ENCODE assay signal across 1 cellular context in the genomic region with DNA sequence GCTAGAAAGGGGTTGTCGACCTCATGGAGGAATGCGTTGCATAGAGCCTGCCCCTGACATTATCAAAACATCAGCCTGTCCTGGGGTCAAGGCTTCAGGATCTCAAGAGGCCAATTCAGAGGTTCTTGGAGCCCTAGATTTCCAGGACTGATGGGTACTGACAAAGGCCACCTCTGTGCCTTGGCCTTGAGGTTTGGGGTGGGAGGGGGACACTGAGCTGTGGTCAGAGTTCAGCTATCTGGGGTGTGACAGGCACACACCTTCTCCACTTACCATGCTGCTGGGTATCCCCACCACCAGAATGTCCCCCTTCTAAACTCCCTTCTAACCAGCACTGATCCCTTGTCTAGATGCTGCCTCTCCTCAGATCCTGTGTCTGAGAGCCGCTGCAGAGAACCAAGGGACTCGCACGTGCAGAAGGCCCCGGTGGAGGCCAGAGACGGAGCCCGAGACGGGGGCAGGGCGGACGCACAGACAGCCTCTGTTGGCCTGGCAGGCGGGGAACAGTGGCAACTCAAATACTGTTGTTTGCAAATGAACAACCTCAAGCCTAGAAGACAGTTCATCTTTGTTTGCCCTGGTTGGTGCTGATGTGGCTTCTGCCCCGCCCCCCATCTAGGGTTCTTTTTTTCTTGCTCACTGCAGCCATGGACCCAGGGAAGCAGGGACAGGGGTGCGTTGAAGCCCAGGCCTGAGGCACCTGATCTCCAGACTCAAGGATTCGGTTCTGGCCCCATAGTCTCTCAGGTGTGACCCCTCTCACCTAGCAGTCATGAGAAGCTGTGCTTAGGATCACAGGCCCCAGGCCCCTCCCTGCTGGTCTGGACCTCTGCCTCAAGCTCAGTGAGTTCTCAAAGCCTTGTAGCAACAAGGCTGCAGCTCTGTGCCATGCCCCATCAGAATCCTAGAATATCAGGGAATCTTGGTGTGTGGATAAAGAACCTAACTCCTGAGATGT.
TF ChIP-seq lines count a peak whose summit lies in the region.

No MANE protein-coding gene starts in this region.

TF ChIP-seq in K562, 482 proteins besides CTCF, POLR2A, EP300 and RAD21 (continued from another document):
- TF ChIP-seq FOXJ2 (tag; IDR thresholded peaks at IDR 0.05) (no peak), GTF2E2 (tag; IDR thresholded peaks at IDR 0.05) (no peak), ZNF232 (CRISPR knock-in tag; IDR thresholded peaks at IDR 0.05) (no peak), TAL1 (IDR thresholded peaks at IDR 0.05) (peak; percentile 51; the same call in 1 of the 2 replicates), ZBTB43 (CRISPR knock-in tag; IDR thresholded peaks at IDR 0.05) (no peak), ZSCAN29 (IDR thresholded peaks at IDR 0.05) (no peak), SREBF2 (CRISPR knock-in tag; IDR thresholded peaks at IDR 0.05) (no peak), MYBL2 (IDR thresholded peaks at IDR 0.05; ENCODE audit: low read depth) (no peak), MYBL2 (CRISPR knock-in tag; IDR thresholded peaks at IDR 0.05; ENCODE audit: borderline replicate concordance) (no peak), ZBED1 (IDR thresholded peaks at IDR 0.05) (no peak), SIRT6 (IDR thresholded peaks at IDR 0.05; ENCODE audit: low read depth, low read length) (no peak), MEF2A (IDR thresholded peaks at IDR 0.05; ENCODE audit: control insufficient read depth, low read depth, low read length) (no peak), ZNF444 (CRISPR knock-in tag; IDR thresholded peaks at IDR 0.05) (no peak), POLR2AphosphoS5 (IDR thresholded peaks at IDR 0.05; ENCODE audit: control insufficient read depth, insufficient read depth, low read depth, low read length) (peak; percentile 49; the same call in 1 of the 2 replicates), ZNF146 (CRISPR knock-in tag; IDR thresholded peaks at IDR 0.05; ENCODE audit: unreplicated experiment) (no peak), BMI1 (IDR thresholded peaks at IDR 0.05; ENCODE audit: low read length) (no peak), CHD2 (IDR thresholded peaks at IDR 0.05; ENCODE audit: low read depth, low read length) (no peak), FOXA1 (IDR thresholded peaks at IDR 0.05; ENCODE audit: borderline replicate concordance) (no peak), SP1 (CRISPR knock-in tag; IDR thresholded peaks at IDR 0.05) (no peak), NFIC (IDR thresholded peaks at IDR 0.05) (0 out of 2 replicates have a peak, but pooled peaks have one; percentile 25), PPARD (CRISPR knock-in tag; IDR thresholded peaks at IDR 0.05) (no peak), GATAD2A (IDR thresholded peaks at IDR 0.05) (0 out of 2 replicates have a peak, but pooled peaks have one; percentile 10), GATA2 (CRISPR knock-in tag; IDR thresholded peaks at IDR 0.05) (0 out of 2 replicates have a peak, but pooled peaks have one; percentile 59), DACH1 (IDR thresholded peaks at IDR 0.05; ENCODE audit: partially characterized antibody) (peak; percentile 11), GABPA (tag; conservative IDR thresholded peaks at IDR 0.05; ENCODE audit: low read depth) (no peak), ARID1B (IDR thresholded peaks at IDR 0.05) (peak; percentile 45; the same call in 1 of the 2 replicates), NFYB (IDR thresholded peaks at IDR 0.05; ENCODE audit: extremely low read depth, insufficient read length) (no peak), TCF7 (IDR thresholded peaks at IDR 0.05; ENCODE audit: borderline replicate concordance) (no peak), RBBP5 (IDR thresholded peaks at IDR 0.05; ENCODE audit: borderline replicate concordance, insufficient read depth, low read length, poor library complexity, severe bottlenecking) (no peak)
- TF ChIP-seq, protein P1, sequence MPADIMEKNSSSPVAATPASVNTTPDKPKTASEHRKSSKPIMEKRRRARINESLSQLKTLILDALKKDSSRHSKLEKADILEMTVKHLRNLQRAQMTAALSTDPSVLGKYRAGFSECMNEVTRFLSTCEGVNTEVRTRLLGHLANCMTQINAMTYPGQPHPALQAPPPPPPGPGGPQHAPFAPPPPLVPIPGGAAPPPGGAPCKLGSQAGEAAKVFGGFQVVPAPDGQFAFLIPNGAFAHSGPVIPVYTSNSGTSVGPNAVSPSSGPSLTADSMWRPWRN (IDR thresholded peaks at IDR 0.05; ENCODE audit: low read depth): no peak
- TF ChIP-seq, protein P2, sequence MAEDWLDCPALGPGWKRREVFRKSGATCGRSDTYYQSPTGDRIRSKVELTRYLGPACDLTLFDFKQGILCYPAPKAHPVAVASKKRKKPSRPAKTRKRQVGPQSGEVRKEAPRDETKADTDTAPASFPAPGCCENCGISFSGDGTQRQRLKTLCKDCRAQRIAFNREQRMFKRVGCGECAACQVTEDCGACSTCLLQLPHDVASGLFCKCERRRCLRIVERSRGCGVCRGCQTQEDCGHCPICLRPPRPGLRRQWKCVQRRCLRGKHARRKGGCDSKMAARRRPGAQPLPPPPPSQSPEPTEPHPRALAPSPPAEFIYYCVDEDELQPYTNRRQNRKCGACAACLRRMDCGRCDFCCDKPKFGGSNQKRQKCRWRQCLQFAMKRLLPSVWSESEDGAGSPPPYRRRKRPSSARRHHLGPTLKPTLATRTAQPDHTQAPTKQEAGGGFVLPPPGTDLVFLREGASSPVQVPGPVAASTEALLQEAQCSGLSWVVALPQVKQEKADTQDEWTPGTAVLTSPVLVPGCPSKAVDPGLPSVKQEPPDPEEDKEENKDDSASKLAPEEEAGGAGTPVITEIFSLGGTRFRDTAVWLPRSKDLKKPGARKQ (CRISPR knock-in tag; IDR thresholded peaks at IDR 0.05): no peak
- TF ChIP-seq, protein P3, sequence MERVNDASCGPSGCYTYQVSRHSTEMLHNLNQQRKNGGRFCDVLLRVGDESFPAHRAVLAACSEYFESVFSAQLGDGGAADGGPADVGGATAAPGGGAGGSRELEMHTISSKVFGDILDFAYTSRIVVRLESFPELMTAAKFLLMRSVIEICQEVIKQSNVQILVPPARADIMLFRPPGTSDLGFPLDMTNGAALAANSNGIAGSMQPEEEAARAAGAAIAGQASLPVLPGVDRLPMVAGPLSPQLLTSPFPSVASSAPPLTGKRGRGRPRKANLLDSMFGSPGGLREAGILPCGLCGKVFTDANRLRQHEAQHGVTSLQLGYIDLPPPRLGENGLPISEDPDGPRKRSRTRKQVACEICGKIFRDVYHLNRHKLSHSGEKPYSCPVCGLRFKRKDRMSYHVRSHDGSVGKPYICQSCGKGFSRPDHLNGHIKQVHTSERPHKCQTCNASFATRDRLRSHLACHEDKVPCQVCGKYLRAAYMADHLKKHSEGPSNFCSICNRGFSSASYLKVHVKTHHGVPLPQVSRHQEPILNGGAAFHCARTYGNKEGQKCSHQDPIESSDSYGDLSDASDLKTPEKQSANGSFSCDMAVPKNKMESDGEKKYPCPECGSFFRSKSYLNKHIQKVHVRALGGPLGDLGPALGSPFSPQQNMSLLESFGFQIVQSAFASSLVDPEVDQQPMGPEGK (CRISPR knock-in tag; IDR thresholded peaks at IDR 0.05; ENCODE audit: borderline replicate concordance): no peak
